11 cellular contexts compared by ENCODE assay signal in genomic region chr5:135386096-135386495, GRCh38. TPM values are rescaled to one million over a fixed set of nuclear protein-coding genes. Genes with fewer than 3 reads are reported as not detected.
A peak's percentile ranks its signal among the peaks of the same experiment; 100 is the strongest.
DNase-seq lines count a peak whose midpoint lies in the region; ATAC-seq and TF ChIP-seq lines count a peak whose summit lies in the region.
"Had no signal": no experiment of that assay in that cellular context is flagged by ENCODE, and none has a peak within 500 bp of the region (broad histone marks: within the 10 kb centered on the region; RNA-seq: fewer than 3 reads in every experiment).

No MANE protein-coding gene starts in this region.

- peak overlapping the region; percentile 51 for H3K27ac Mint-ChIP-seq in activated T-cell treated with anti-CD3 and anti-CD28 coated beads, Interleukin-2, amount 50 U/mL, for 72 hours

- peaks cover 13 to 64% (median 28%) of the 10 kb centered on the region in 4 donors for H3K4me1 ChIP-seq in stomach
- peaks cover 24% of the 10 kb centered on the region for H3K4me1 ChIP-seq in PC-9 (replicated peaks; ENCODE audit: insufficient read depth)

- intact Hi-C loops in left ventricle myocardium superior (cut with micrococcal nuclease), result no loop called here
- intact Hi-C loops in stomach (cut with DNase I; ENCODE audit: low total_unique reads), result no loop called here
- intact Hi-C loops in PC-9 (cut with micrococcal nuclease; ENCODE audit: unreplicated experiment), result no loop called here

- H3K27ac ChIP-seq in stomach, result peak overlapping the region in 4 of 5 donors; percentile 31 to 81 (median 72)
- no peak overlapping the region for H3K27ac ChIP-seq in PC-9

- H3K36me3 Mint-ChIP-seq in activated T-cell treated with anti-CD3 and anti-CD28 coated beads, Interleukin-2, amount 50 U/mL, for 72 hours (ENCODE audit: insufficient read depth in 2 of 2), result peaks cover 2 to 15% of the 10 kb centered on the region in 2 donors
- H3K36me3 Mint-ChIP-seq in activated T-cell treated with anti-CD3 and anti-CD28 coated beads, Interleukin-2, amount 50 U/mL, for 4 hours (ENCODE audit: insufficient read depth), result peaks cover 60% of the 10 kb centered on the region

- H4K20me1 ChIP-seq in PC-9 (ENCODE audit: insufficient read depth), result peaks cover 84% of the 10 kb centered on the region

- BruUV-seq in PC-9 (replicated peaks; lab: Mats Ljungman, UMichigan), result no TSS peak

- ATAC-seq in activated T-cell treated with anti-CD3 and anti-CD28 coated beads, Interleukin-2, amount 50 U/mL, for 72 hours (replicated peaks in 1 of 2), result no peak
- ATAC-seq in activated T-cell treated with anti-CD3 and anti-CD28 coated beads, Interleukin-2, amount 50 U/mL, for 4 hours, result no peak
- peak; percentile 7 for ATAC-seq in left ventricle myocardium superior

- no peaks in the 10 kb centered on the region for H3K9me3 Mint-ChIP-seq in activated T-cell treated with anti-CD3 and anti-CD28 coated beads, Interleukin-2, amount 50 U/mL, for 72 hours
- no peaks in the 10 kb centered on the region for H3K9me3 Mint-ChIP-seq in activated T-cell treated with anti-CD3 and anti-CD28 coated beads, Interleukin-2, amount 50 U/mL, for 4 hours

- H3K4me3 Mint-ChIP-seq in activated T-cell treated with anti-CD3 and anti-CD28 coated beads, Interleukin-2, amount 50 U/mL, for 72 hours, result no peak overlapping the region
- no peak overlapping the region for H3K4me3 Mint-ChIP-seq in activated T-cell treated with anti-CD3 and anti-CD28 coated beads, Interleukin-2, amount 50 U/mL, for 4 hours

- H3K27me3 ChIP-seq in stomach (no peaks in the 10 kb centered on the region), PC-9 (ENCODE audit: insufficient read depth, low read depth) (no peaks in the 10 kb centered on the region)
- H3K27me3 ChIP-seq: tibial artery had no signal

- no peaks in the 10 kb centered on the region for H3K27me3 Mint-ChIP-seq in activated T-cell treated with anti-CD3 and anti-CD28 coated beads, Interleukin-2, amount 50 U/mL, for 72 hours (ENCODE audit: low read depth)
- no peaks in the 10 kb centered on the region for H3K27me3 Mint-ChIP-seq in activated T-cell treated with anti-CD3 and anti-CD28 coated beads, Interleukin-2, amount 50 U/mL, for 4 hours (ENCODE audit: low read depth)

- no peak for TF ChIP-seq POLR2A in stomach (IDR thresholded peaks at IDR 0.05)

- no peak for DNase-seq in activated T-cell treated with anti-CD3 and anti-CD28 coated beads, Interleukin-2, amount 50 U/mL, for 72 hours
- DNase-seq in activated T-cell treated with anti-CD3 and anti-CD28 coated beads, Interleukin-2, amount 50 U/mL, for 4 hours, result no peak
- DNase-seq in astrocyte of the spinal cord (ENCODE audit: low read depth, low spot score), result peak; percentile 36
- DNase-seq in left ventricle myocardium superior, result no peak
- no peak for DNase-seq in stomach
- no peak for DNase-seq in stimulated activated naive CD4-positive, alpha-beta T cell treated with Interleukin-2 at 50 U/mL for 16 hours (lab: John Stamatoyannopoulos, UW)
- no peak for DNase-seq in PC-9
- no peak for DNase-seq in NCI-H2081 treated with DMSO at 0.1 percent for 48 hours (lab: John Stamatoyannopoulos, UW)
- DNase-seq: activated CD4-positive, alpha-beta T cell treated with anti-CD3 and anti-CD28 coated beads for 4 hours; DMS53; tibial artery had no signal

- H3K4me1 Mint-ChIP-seq in activated T-cell treated with anti-CD3 and anti-CD28 coated beads, Interleukin-2, amount 50 U/mL, for 72 hours (ENCODE audit: low read depth), result peaks cover 38% of the 10 kb centered on the region
- H3K4me1 Mint-ChIP-seq in activated T-cell treated with anti-CD3 and anti-CD28 coated beads, Interleukin-2, amount 50 U/mL, for 4 hours (ENCODE audit: low read depth), result peaks cover 41% of the 10 kb centered on the region

- CTCF ChIA-PET in PC-9 (lab: Charles Lee), result no interaction called here

- H3K9me3 ChIP-seq in stomach, result no peaks in the 10 kb centered on the region
- no peaks in the 10 kb centered on the region for H3K9me3 ChIP-seq in PC-9 (ENCODE audit: insufficient read depth, low read depth)
- H3K9me3 ChIP-seq: tibial artery had no signal

- H3K36me3 ChIP-seq in stomach (peaks cover 32 to 86% (median 83%) of the 10 kb centered on the region in 4 donors), PC-9 (ENCODE audit: low read depth) (peaks cover 45% of the 10 kb centered on the region; the same call in 1 of the 2 replicates)

- H3K4me3 ChIP-seq in astrocyte of the spinal cord (ENCODE audit: low read depth, low read length) (no peak overlapping the region), stomach (no peak overlapping the region), PC-9 (no peak overlapping the region)
- H3K4me3 ChIP-seq: tibial artery had no signal

- peaks cover 15% of the 10 kb centered on the region; the same call in 1 of the 2 replicates for H3F3A ChIP-seq in PC-9 (ENCODE audit: insufficient read depth, low read depth)

- H3K9me2 ChIP-seq in PC-9 (ENCODE audit: insufficient read depth), result no peaks in the 10 kb centered on the region

- WGBS in stomach, 5 donors, result 90 to 97% (median 94%) methylated on average over 3 of the region's 3 CpGs

- H3K4me2 ChIP-seq in PC-9, result no peak overlapping the region

- no peak for TF ChIP-seq EP300 in stomach (IDR thresholded peaks at IDR 0.05)

- H3K79me2 ChIP-seq in PC-9 (ENCODE audit: low read depth), result peaks cover 63% of the 10 kb centered on the region

- TF ChIP-seq CTCF in astrocyte of the spinal cord (IDR thresholded peaks at IDR 0.05; ENCODE audit: low read depth, low read length), result no peak
- no peak for TF ChIP-seq CTCF in stomach (IDR thresholded peaks at IDR 0.05)
- no peak for TF ChIP-seq CTCF in PC-9 (conservative IDR thresholded peaks at IDR 0.05)

- no peak overlapping the region for H2AFZ ChIP-seq in PC-9

- POLR2A ChIA-PET in PC-9 (lab: Charles Lee; ENCODE audit: unreplicated experiment), result no interaction called here

- in situ Hi-C loops in astrocyte of the spinal cord (cut with HindIII; ENCODE audit: low sequenced_read_pairs), result no loop called here

RNA-seq across cellular contexts. Expression of gene MACROH2A1, which starts 12.9 kb away (rescaled TPM):
- 100 to 1,000 TPM; 136 to 140 TPM for total RNA-seq in activated T-cell treated with anti-CD3 and anti-CD28 coated beads, Interleukin-2, amount 50 U/mL, for 72 hours
- 100 to 1,000 TPM; 204 to 234 (median 207) TPM for total RNA-seq in activated T-cell treated with anti-CD3 and anti-CD28 coated beads, Interleukin-2, amount 50 U/mL, for 4 hours
- total RNA-seq in left ventricle myocardium superior (119 TPM), stomach (100 to 1,000 TPM; 143 to 206 (median 175) TPM), PC-9 (2021) (223 and 294 TPM in 2 replicates)
- polyA plus RNA-seq in stomach, result 100 to 1,000 TPM in 1 of 3 donors, 10 to 100 TPM in 2; 77.1 to 123 (median 85.8) TPM
